ENCODE assay signal across 18 cellular contexts in the genomic region with DNA sequence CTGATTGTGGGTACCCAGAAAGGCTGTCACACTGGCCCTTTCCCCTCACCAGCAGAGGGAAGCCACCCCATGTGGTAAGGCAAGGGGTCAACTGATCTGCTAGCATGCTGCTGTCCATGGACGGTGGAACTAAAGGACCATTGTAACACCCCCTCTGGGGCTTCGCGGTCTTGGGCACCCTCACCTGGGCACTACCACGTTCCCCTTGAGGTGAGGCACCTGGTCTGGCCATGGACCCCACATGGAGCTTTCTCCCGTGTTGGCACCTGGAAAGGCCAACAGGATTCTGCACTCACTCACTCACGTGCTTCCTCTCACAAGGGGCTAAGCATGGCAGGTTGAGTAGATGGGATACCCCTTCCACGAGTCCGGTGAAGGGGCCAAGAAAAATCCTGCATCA.
DNase-seq lines count a peak whose midpoint lies in the region; ATAC-seq and TF ChIP-seq lines count a peak whose summit lies in the region.
"Had no signal": no experiment of that assay in that cellular context is flagged by ENCODE, and none has a peak within 500 bp of the region (broad histone marks: within the 10 kb centered on the region; RNA-seq: fewer than 3 reads in every experiment).

No MANE protein-coding gene starts in this region.

- no peak for ATAC-seq in GM21619 (IDR thresholded peaks at IDR 0.05; ENCODE audit: unreplicated experiment)
- no peak for ATAC-seq in natural killer cell treated with Interleukin-12 subunit alpha and Interleukin-12 subunit beta and Interleukin-15 and Interleukin-18, amount 100 ng/mL, for 72 hours
- ATAC-seq: A549; CD8-positive, alpha-beta T cell; GM12878 had no signal

- no peak overlapping the region for H2AFZ ChIP-seq in Karpas-422 (ENCODE audit: low read length)

- no peak overlapping the region for H3K9ac ChIP-seq in Karpas-422 (ENCODE audit: low read length)
- H3K9ac ChIP-seq: BLaER1 treated with 17β-estradiol and CSF1 and Interleukin-3, amounts not matched to agents 10 nM and 100 nM had no signal

- no peak overlapping the region for H3K27ac ChIP-seq in Karpas-422 (ENCODE audit: low read length)
- H3K27ac ChIP-seq: A549; BLaER1 treated with 17β-estradiol and CSF1 and Interleukin-3, amounts not matched to agents 10 nM and 100 nM; C4-2B had no signal

- H3K4me3 ChIP-seq in Karpas-422 (ENCODE audit: low read length): no peak overlapping the region
- H3K4me3 ChIP-seq: A549; BLaER1 treated with 17β-estradiol and CSF1 and Interleukin-3, amounts not matched to agents 10 nM and 100 nM; GM12878 had no signal

- H3K4me1 Mint-ChIP-seq in neural crest cell: no peaks in the 10 kb centered on the region
- H3K4me1 Mint-ChIP-seq in activated CD4-positive, alpha-beta memory T cell treated with anti-CD3 and anti-CD28 coated beads for 36 hours (ENCODE audit: low read depth): no peaks in the 10 kb centered on the region
- no peaks in the 10 kb centered on the region for H3K4me1 Mint-ChIP-seq in natural killer cell treated with Interleukin-12 subunit alpha and Interleukin-12 subunit beta and Interleukin-15 and Interleukin-18, amount 100 ng/mL, for 72 hours (ENCODE audit: low read depth in 2 of 2)
- H3K4me1 Mint-ChIP-seq: B cell had no signal

- H3K27me3 ChIP-seq in Karpas-422 (ENCODE audit: low read length): no peaks in the 10 kb centered on the region
- H3K27me3 ChIP-seq: BLaER1 treated with 17β-estradiol and CSF1 and Interleukin-3, amounts not matched to agents 10 nM and 100 nM had no signal

- peak; percentile 4 for DNase-seq in Karpas-422
- DNase-seq in neural crest cell (ENCODE audit: low read depth, low spot score): no peak
- DNase-seq in activated CD4-positive, alpha-beta memory T cell treated with anti-CD3 and anti-CD28 coated beads for 36 hours: no peak
- no peak for DNase-seq in natural killer cell treated with Interleukin-12 subunit alpha and Interleukin-12 subunit beta and Interleukin-15 and Interleukin-18, amount 100 ng/mL, for 72 hours (ENCODE audit: low spot score)
- DNase-seq: 8988T; AML-193; Caco-2; Calu3; CD4-positive, alpha-beta T cell; CD8-positive, alpha-beta T cell; DMS79 treated with DMSO at 0.1 percent for 48 hours; GF-D8 had no signal

- H3K4me2 ChIP-seq in Karpas-422 (ENCODE audit: low read depth, low read length, poor library complexity, severe bottlenecking): no peak overlapping the region
- H3K4me2 ChIP-seq: A549; BLaER1 treated with 17β-estradiol and CSF1 and Interleukin-3, amounts not matched to agents 10 nM and 100 nM had no signal

- no peak for TF ChIP-seq CTCF in neural crest cell (conservative IDR thresholded peaks at IDR 0.05)

- no peaks in the 10 kb centered on the region for H3K27me3 Mint-ChIP-seq in neural crest cell (ENCODE audit: low read depth)
- H3K27me3 Mint-ChIP-seq in activated CD4-positive, alpha-beta memory T cell treated with anti-CD3 and anti-CD28 coated beads for 36 hours: no peaks in the 10 kb centered on the region
- no peaks in the 10 kb centered on the region for H3K27me3 Mint-ChIP-seq in natural killer cell treated with Interleukin-12 subunit alpha and Interleukin-12 subunit beta and Interleukin-15 and Interleukin-18, amount 100 ng/mL, for 72 hours
- H3K27me3 Mint-ChIP-seq: B cell; CD4-positive, alpha-beta T cell had no signal

- peaks cover 4% of the 10 kb centered on the region for H3K9me3 Mint-ChIP-seq in neural crest cell
- no peaks in the 10 kb centered on the region for H3K9me3 Mint-ChIP-seq in activated CD4-positive, alpha-beta memory T cell treated with anti-CD3 and anti-CD28 coated beads for 36 hours
- H3K9me3 Mint-ChIP-seq in natural killer cell treated with Interleukin-12 subunit alpha and Interleukin-12 subunit beta and Interleukin-15 and Interleukin-18, amount 100 ng/mL, for 72 hours: no peaks in the 10 kb centered on the region
- H3K9me3 Mint-ChIP-seq: CD4-positive, alpha-beta T cell; CD8-positive, alpha-beta T cell had no signal

- H3K36me3 Mint-ChIP-seq in neural crest cell (ENCODE audit: low read depth): peaks cover 4% of the 10 kb centered on the region
- H3K36me3 Mint-ChIP-seq in activated CD4-positive, alpha-beta memory T cell treated with anti-CD3 and anti-CD28 coated beads for 36 hours: no peaks in the 10 kb centered on the region
- H3K36me3 Mint-ChIP-seq in natural killer cell treated with Interleukin-12 subunit alpha and Interleukin-12 subunit beta and Interleukin-15 and Interleukin-18, amount 100 ng/mL, for 72 hours: no peaks in the 10 kb centered on the region
- H3K36me3 Mint-ChIP-seq: CD8-positive, alpha-beta T cell had no signal

- CTCF ChIA-PET in activated CD4-positive, alpha-beta memory T cell treated with anti-CD3 and anti-CD28 coated beads for 36 hours (lab: Charles Lee): no interaction called here

- no peaks in the 10 kb centered on the region for H3K4me1 ChIP-seq in Karpas-422 (ENCODE audit: low read length)
- H3K4me1 ChIP-seq: A549; BLaER1 treated with 17β-estradiol and CSF1 and Interleukin-3, amounts not matched to agents 10 nM and 100 nM; Caco-2 had no signal

- H4K20me1 ChIP-seq in Karpas-422 (ENCODE audit: insufficient read depth, low read depth, low read length): no peaks in the 10 kb centered on the region
- H4K20me1 ChIP-seq: BLaER1 treated with 17β-estradiol and CSF1 and Interleukin-3, amounts not matched to agents 10 nM and 100 nM had no signal

- H3K27ac Mint-ChIP-seq in neural crest cell (ENCODE audit: unreplicated experiment): peak overlapping the region; percentile 72
- H3K27ac Mint-ChIP-seq in activated CD4-positive, alpha-beta memory T cell treated with anti-CD3 and anti-CD28 coated beads for 36 hours: no peak overlapping the region
- H3K27ac Mint-ChIP-seq in natural killer cell treated with Interleukin-12 subunit alpha and Interleukin-12 subunit beta and Interleukin-15 and Interleukin-18, amount 100 ng/mL, for 72 hours: no peak overlapping the region
- H3K27ac Mint-ChIP-seq: B cell; CD4-positive, alpha-beta T cell; CD8-positive, alpha-beta T cell had no signal

- no peak overlapping the region for H3K4me3 Mint-ChIP-seq in neural crest cell
- H3K4me3 Mint-ChIP-seq in activated CD4-positive, alpha-beta memory T cell treated with anti-CD3 and anti-CD28 coated beads for 36 hours: no peak overlapping the region
- H3K4me3 Mint-ChIP-seq in natural killer cell treated with Interleukin-12 subunit alpha and Interleukin-12 subunit beta and Interleukin-15 and Interleukin-18, amount 100 ng/mL, for 72 hours: no peak overlapping the region
- H3K4me3 Mint-ChIP-seq: B cell; CD4-positive, alpha-beta T cell; CD8-positive, alpha-beta T cell had no signal

- H3K79me2 ChIP-seq in Karpas-422 (ENCODE audit: low read length): no peaks in the 10 kb centered on the region

- no peaks in the 10 kb centered on the region for H3K36me3 ChIP-seq in Karpas-422 (ENCODE audit: insufficient read depth, low read length)
- H3K36me3 ChIP-seq: BLaER1 treated with 17β-estradiol and CSF1 and Interleukin-3, amounts not matched to agents 10 nM and 100 nM had no signal

- no peaks in the 10 kb centered on the region for H3K9me3 ChIP-seq in Karpas-422 (ENCODE audit: low read length)
- H3K9me3 ChIP-seq: A549; BLaER1 treated with 17β-estradiol and CSF1 and Interleukin-3, amounts not matched to agents 10 nM and 100 nM; Caco-2 had no signal

- POLR2A ChIA-PET in activated CD4-positive, alpha-beta memory T cell treated with anti-CD3 and anti-CD28 coated beads for 36 hours (lab: Charles Lee): no interaction called here

- H3K9me2 ChIP-seq in Karpas-422 (replicated peaks; ENCODE audit: insufficient read depth, low read length): no peaks in the 10 kb centered on the region

- intact Hi-C loops in activated CD4-positive, alpha-beta memory T cell treated with anti-CD3 and anti-CD28 coated beads for 36 hours (cut with micrococcal nuclease): no loop called here
